Comparison of ENCODE assay signal across 19 cellular contexts in genomic region chr7:42096262-42096661, GRCh38.
DNase-seq lines count a peak whose midpoint lies in the region; ATAC-seq and TF ChIP-seq lines count a peak whose summit lies in the region.
"Had no signal": no experiment of that assay in that cellular context is flagged by ENCODE, and none has a peak within 500 bp of the region (broad histone marks: within the 10 kb centered on the region; RNA-seq: fewer than 3 reads in every experiment).

No MANE protein-coding gene starts in this region.

- peaks cover 31% of the 10 kb centered on the region for H3K4me1 ChIP-seq in HEK293 (ENCODE audit: control insufficient read depth, insufficient read depth, low read length)
- H3K4me1 ChIP-seq in SJCRH30, result peaks cover 41% of the 10 kb centered on the region
- H3K4me1 ChIP-seq in hepatocyte (ENCODE audit: insufficient read depth), result peaks cover 20% of the 10 kb centered on the region
- H3K4me1 ChIP-seq in sigmoid colon, result peaks cover 0 to 67% (median 51%) of the 10 kb centered on the region in 4 donors
- peaks cover 5% of the 10 kb centered on the region for H3K4me1 ChIP-seq in mucosa of descending colon (ENCODE audit: low read depth)

- H2AFZ ChIP-seq in hepatocyte, result no peak overlapping the region

- DNase-seq in SJCRH30, result no peak
- no peak for DNase-seq in hepatocyte (ENCODE audit: low spot score)
- DNase-seq in sigmoid colon, result no peak
- DNase-seq in activated T-cell treated with anti-CD3 and anti-CD28 coated beads for 4 hours, result no peak
- no peak for DNase-seq in coronary artery (ENCODE audit: low spot score)
- DNase-seq in mucosa of descending colon, result no peak
- DNase-seq: activated B cell treated with CpG ODN at 0.5 μM for 24 hours; activated CD8-positive, alpha-beta T cell treated with anti-CD3 and anti-CD28 coated beads, Interleukin-2, amount 10 ng/mL, durations not matched to agents 7 days and 5 days; activated T-cell treated with anti-CD3 and anti-CD28 coated beads, Interleukin-2, amount 50 U/mL, for 72 hours; H7; natural killer cell; NCI-H1092; NCI-H524; stimulated activated naive CD4-positive, alpha-beta T cell treated with Interleukin-2 at 50 U/mL for 16 hours; upper lobe of right lung had no signal

- H3K9me3 ChIP-seq in HEK293 (ENCODE audit: control insufficient read depth, insufficient read depth, low read depth, low read length), result no peaks in the 10 kb centered on the region
- H3K9me3 ChIP-seq in SJCRH30 (replicated peaks), result no peaks in the 10 kb centered on the region
- H3K9me3 ChIP-seq in hepatocyte (ENCODE audit: low read depth), result no peaks in the 10 kb centered on the region
- no peaks in the 10 kb centered on the region for H3K9me3 ChIP-seq in sigmoid colon
- no peaks in the 10 kb centered on the region for H3K9me3 ChIP-seq in mucosa of descending colon
- H3K9me3 ChIP-seq: SJSA1, upper lobe of right lung had no signal

- peaks cover 2% of the 10 kb centered on the region for H3K79me2 ChIP-seq in hepatocyte

- H3K9me2 ChIP-seq in hepatocyte (replicated peaks; ENCODE audit: insufficient read depth), result no peaks in the 10 kb centered on the region

- no peak for ATAC-seq in mucosa of descending colon
- ATAC-seq: activated CD8-positive, alpha-beta T cell treated with anti-CD3 and anti-CD28 coated beads, Interleukin-2, amount 10 ng/mL, durations not matched to agents 7 days and 5 days; activated naive CD4-positive, alpha-beta T cell treated with anti-CD3 and anti-CD28 coated beads, Interleukin-2, amount 50 U/mL, for 72 hours; activated T-cell treated with anti-CD3 and anti-CD28 coated beads, Interleukin-2, amount 50 U/mL, for 72 hours; natural killer cell; upper lobe of right lung had no signal

- intact Hi-C loops in sigmoid colon (cut with DNase I) (loop anchor here (10.0 kb wide), 2 partner anchors 139 to 599 kb away; partner anchors contain the start of gene GLI3), mucosa of descending colon (cut with DNase I, micrococcal nuclease) (no loop called here)

- WGBS in hepatocyte (ENCODE audit: low lambda C conversion rate, missing lambda C conversion rate), result 75% methylated on average over 8 of the region's 8 CpGs
- WGBS in sigmoid colon, 2 donors, result 78 to 89% methylated on average over 8 of the region's 8 CpGs

- no peak for TF ChIP-seq EP300 in sigmoid colon (IDR thresholded peaks at IDR 0.05)

- H3K4me2 ChIP-seq in hepatocyte, result no peak overlapping the region

- H3K36me3 ChIP-seq in HEK293 (ENCODE audit: control insufficient read depth in 2 of 2, insufficient read depth in 1 of 2, low read length in 2 of 2) (peaks cover 0 to 2% of the 10 kb centered on the region in 2 experiments; a peak in 1 of 3 replicates), SJCRH30 (no peaks in the 10 kb centered on the region), hepatocyte (replicated peaks; ENCODE audit: insufficient read depth, low read depth) (no peaks in the 10 kb centered on the region), sigmoid colon (no peaks in the 10 kb centered on the region), mucosa of descending colon (ENCODE audit: low read depth) (no peaks in the 10 kb centered on the region)
- H3K36me3 ChIP-seq: SJSA1, upper lobe of right lung had no signal

- H3K4me3 ChIP-seq in HEK293 (ENCODE audit: low read depth, low read length), result no peak overlapping the region
- no peak overlapping the region for H3K4me3 ChIP-seq in SJCRH30
- H3K4me3 ChIP-seq in hepatocyte, result no peak overlapping the region
- no peak overlapping the region for H3K4me3 ChIP-seq in sigmoid colon
- H3K4me3 ChIP-seq in coronary artery, result no peak overlapping the region
- H3K4me3 ChIP-seq in mucosa of descending colon, result no peak overlapping the region
- H3K4me3 ChIP-seq: SJSA1, upper lobe of right lung had no signal

- no peak for TF ChIP-seq CTCF in HEK293 (tag by site-specific recombination; IDR thresholded peaks at IDR 0.05)
- no peak for TF ChIP-seq CTCF in hepatocyte (IDR thresholded peaks at IDR 0.05; ENCODE audit: poor library complexity)
- TF ChIP-seq CTCF in sigmoid colon (IDR thresholded peaks at IDR 0.05), result no peak
- TF ChIP-seq CTCF in coronary artery (IDR thresholded peaks at IDR 0.05), result no peak
- no peak for TF ChIP-seq CTCF in mucosa of descending colon (IDR thresholded peaks at IDR 0.05)

- no peaks in the 10 kb centered on the region for H3K27me3 ChIP-seq in SJCRH30
- no peaks in the 10 kb centered on the region for H3K27me3 ChIP-seq in hepatocyte
- no peaks in the 10 kb centered on the region for H3K27me3 ChIP-seq in sigmoid colon
- H3K27me3 ChIP-seq: SJSA1, upper lobe of right lung had no signal

- POLR2A ChIA-PET in HEK293 (lab: Yijun Ruan, JAX), result no interaction called here

- CTCF ChIA-PET in HEK293 (lab: Yijun Ruan, JAX), result interaction anchor here (1.0 kb wide), 1 partner anchor 12 kb away, joined by 3 read pairs; no protein-coding TSS in a partner anchor

- H3K27ac ChIP-seq in HEK293 (ENCODE audit: extremely low read depth, low read depth, low read length) (0 out of 2 replicates have a peak overlapping the region, but pooled peaks have one; percentile 16), SJCRH30 (peak overlapping the region; percentile 64), hepatocyte (peak overlapping the region; percentile 36), sigmoid colon (peak overlapping the region; percentile 63 to 77 (median 72)), coronary artery (no peak overlapping the region)
- H3K27ac ChIP-seq: epithelial cell of prostate, SJSA1, upper lobe of right lung had no signal

- no peak for TF ChIP-seq POLR2A in sigmoid colon (IDR thresholded peaks at IDR 0.05)

- H4K20me1 ChIP-seq in hepatocyte (ENCODE audit: insufficient read depth, poor library complexity, severe bottlenecking), result no peaks in the 10 kb centered on the region

TF ChIP-seq in HEK293, 187 proteins besides CTCF, POLR2A, EP300 and RAD21:
- TF ChIP-seq ZFP37 (tag by site-specific recombination; IDR thresholded peaks at IDR 0.05), result no peak

Comparison
In these comparisons a context has a peak if more than half of its experiments do, and no peak if none do; other contexts are left out.
1. H3K27ac ChIP-seq: peak in HEK293 (single experiment), SJCRH30 (single experiment), hepatocyte (single experiment) and sigmoid colon (4 of 4); none in coronary artery (0 of 2).